ENCODE assay signal across 14 cellular contexts in the genomic region with DNA sequence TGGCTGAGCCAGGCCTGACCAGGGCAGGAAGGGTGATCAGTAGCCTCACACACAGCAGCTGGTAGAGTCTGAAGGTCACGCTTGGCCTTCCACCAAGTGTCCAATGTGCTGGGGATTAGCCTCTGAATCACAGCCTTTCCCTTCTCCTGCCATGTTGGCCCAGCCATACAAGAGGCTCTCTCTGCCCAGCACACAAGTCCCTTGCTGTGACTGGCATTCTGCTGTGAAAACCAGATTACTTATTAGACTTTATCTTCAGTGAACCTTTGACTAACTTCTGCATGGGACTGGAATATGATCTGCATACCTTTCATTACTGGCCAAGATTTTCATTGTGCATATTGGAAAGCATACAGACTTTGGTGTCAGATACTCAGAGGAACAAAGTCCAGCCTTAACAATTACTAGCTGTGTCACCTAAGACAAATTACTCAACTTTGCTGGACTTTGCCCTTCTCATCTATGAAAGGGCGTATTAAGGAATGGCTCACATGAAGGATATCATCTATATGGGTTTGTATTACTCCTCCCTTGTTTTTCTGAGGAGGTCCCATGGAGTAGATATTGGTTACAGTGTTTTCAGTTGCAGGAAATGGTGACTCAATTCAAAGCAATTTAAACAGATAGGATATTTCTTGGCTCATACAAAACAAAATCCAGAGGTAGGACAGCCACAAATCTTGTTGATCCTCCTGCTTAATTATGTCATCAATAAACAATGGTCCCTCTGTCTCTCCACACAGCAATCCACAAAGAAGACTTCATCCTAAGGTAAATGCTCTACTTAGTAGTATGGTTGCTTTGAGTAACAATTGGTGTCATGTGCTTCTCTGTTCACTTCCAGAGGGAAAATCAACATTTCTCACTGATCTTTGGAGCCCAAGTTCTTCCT.
A peak's percentile ranks its signal among the peaks of the same experiment; 100 is the strongest.
DNase-seq lines count a peak whose midpoint lies in the region; ATAC-seq, FAIRE-seq and TF ChIP-seq lines count a peak whose summit lies in the region.
"Had no signal": no experiment of that assay in that cellular context is flagged by ENCODE, and none has a peak within 500 bp of the region (broad histone marks: within the 10 kb centered on the region; RNA-seq: fewer than 3 reads in every experiment).

No MANE protein-coding gene starts in this region.

- H3K4me1 Mint-ChIP-seq in stimulated activated memory B cell treated with anti-CD40 and anti-IgM and Interleukin-4, amounts not matched to agents 10 μg/mL and 1 μg/mL and 100 μg/mL, for 72 hours = no peaks in the 10 kb centered on the region
- no peaks in the 10 kb centered on the region for H3K4me1 Mint-ChIP-seq in stimulated activated effector memory CD8-positive, alpha-beta T cell treated with anti-CD3 and anti-CD28 coated beads, Interleukin-12 subunit alpha, Interleukin-12 subunit beta, amount 100 ng/mL, for 72 hours
- no peaks in the 10 kb centered on the region for H3K4me1 Mint-ChIP-seq in CD4-positive, alpha-beta T cell (ENCODE audit: low read depth)
- H3K4me1 Mint-ChIP-seq: T-helper 17 cell had no signal

- intact Hi-C loops in left ventricle myocardium inferior (cut with micrococcal nuclease) = no loop called here
- intact Hi-C loops in CD4-positive, alpha-beta T cell (cut with DNase I, micrococcal nuclease) = no loop called here

- no peak overlapping the region for H2BK15ac ChIP-seq in mesendoderm (replicated peaks; ENCODE audit: low read depth)

- CTCF ChIA-PET in CD4-positive, alpha-beta T cell (lab: Charles Lee) = no interaction called here

- no peak for ATAC-seq in stimulated activated memory B cell treated with anti-CD40 and anti-IgM and Interleukin-4, amounts not matched to agents 10 μg/mL and 1 μg/mL and 100 μg/mL, for 72 hours
- no peak for ATAC-seq in stimulated activated effector memory CD8-positive, alpha-beta T cell treated with anti-CD3 and anti-CD28 coated beads, Interleukin-12 subunit alpha, Interleukin-12 subunit beta, amount 100 ng/mL, for 72 hours
- no peak for ATAC-seq in CD4-positive, alpha-beta T cell (ENCODE audit: poor library complexity)
- ATAC-seq: T-helper 17 cell had no signal

- H3K4me3 ChIP-seq in adipocyte (ENCODE audit: low read length) (no peak overlapping the region), left ventricle myocardium inferior (no peak overlapping the region), mesendoderm (ENCODE audit: low read length) (no peak overlapping the region)
- H3K4me3 ChIP-seq: thyroid gland had no signal

- WGBS in mesendoderm (ENCODE audit: extremely low coverage, insufficient coverage, low lambda C conversion rate) = no CpG with 5 or more reads among the region's 2 CpGs

- no peak overlapping the region for H3K4ac ChIP-seq in mesendoderm (ENCODE audit: low read depth, low read length)

- H2BK5ac ChIP-seq in mesendoderm (ENCODE audit: low read length) = no peak overlapping the region

- peaks cover 4% of the 10 kb centered on the region for H3K36me3 Mint-ChIP-seq in stimulated activated memory B cell treated with anti-CD40 and anti-IgM and Interleukin-4, amounts not matched to agents 10 μg/mL and 1 μg/mL and 100 μg/mL, for 72 hours
- H3K36me3 Mint-ChIP-seq in stimulated activated effector memory CD8-positive, alpha-beta T cell treated with anti-CD3 and anti-CD28 coated beads, Interleukin-12 subunit alpha, Interleukin-12 subunit beta, amount 100 ng/mL, for 72 hours = no peaks in the 10 kb centered on the region
- H3K36me3 Mint-ChIP-seq in CD4-positive, alpha-beta T cell (ENCODE audit: low read depth) = no peaks in the 10 kb centered on the region

- H3K4me3 Mint-ChIP-seq in stimulated activated memory B cell treated with anti-CD40 and anti-IgM and Interleukin-4, amounts not matched to agents 10 μg/mL and 1 μg/mL and 100 μg/mL, for 72 hours = no peak overlapping the region
- no peak overlapping the region for H3K4me3 Mint-ChIP-seq in stimulated activated effector memory CD8-positive, alpha-beta T cell treated with anti-CD3 and anti-CD28 coated beads, Interleukin-12 subunit alpha, Interleukin-12 subunit beta, amount 100 ng/mL, for 72 hours
- H3K4me3 Mint-ChIP-seq in CD4-positive, alpha-beta T cell = no peak overlapping the region
- H3K4me3 Mint-ChIP-seq: neural crest cell, T-helper 17 cell had no signal

- no peak overlapping the region for H3K9ac ChIP-seq in adipocyte (ENCODE audit: low read length)
- H3K9ac ChIP-seq in mesendoderm (ENCODE audit: low read length) = no peak overlapping the region
- H3K9ac ChIP-seq: KMS-11 had no signal

- peak overlapping the region; percentile 34 for H3K27ac ChIP-seq in left ventricle myocardium inferior (replicated peaks)
- H3K27ac ChIP-seq in CD4-positive, alpha-beta T cell (ENCODE audit: low read depth, low read length) = no peak overlapping the region
- no peak overlapping the region for H3K27ac ChIP-seq in mesendoderm (ENCODE audit: low read depth, low read length)
- H3K27ac ChIP-seq: KMS-11, thyroid gland had no signal

- H3K36me3 ChIP-seq in adipocyte (ENCODE audit: control insufficient read depth, insufficient read depth, low read length, severe bottlenecking) (no peaks in the 10 kb centered on the region), left ventricle myocardium inferior (no peaks in the 10 kb centered on the region), mesendoderm (ENCODE audit: control insufficient read depth, insufficient read depth, low read length) (no peaks in the 10 kb centered on the region)
- H3K36me3 ChIP-seq: thyroid gland had no signal

- POLR2A ChIA-PET in CD4-positive, alpha-beta T cell (lab: Charles Lee) = no interaction called here

- peaks cover 5% of the 10 kb centered on the region for H3K9me3 Mint-ChIP-seq in stimulated activated memory B cell treated with anti-CD40 and anti-IgM and Interleukin-4, amounts not matched to agents 10 μg/mL and 1 μg/mL and 100 μg/mL, for 72 hours
- H3K9me3 Mint-ChIP-seq in stimulated activated effector memory CD8-positive, alpha-beta T cell treated with anti-CD3 and anti-CD28 coated beads, Interleukin-12 subunit alpha, Interleukin-12 subunit beta, amount 100 ng/mL, for 72 hours = peaks cover 3% of the 10 kb centered on the region
- no peaks in the 10 kb centered on the region for H3K9me3 Mint-ChIP-seq in CD4-positive, alpha-beta T cell

- no peaks in the 10 kb centered on the region for H3K9me3 ChIP-seq in adipocyte (ENCODE audit: control insufficient read depth, low read length)
- H3K9me3 ChIP-seq in left ventricle myocardium inferior (replicated peaks) = no peaks in the 10 kb centered on the region
- no peaks in the 10 kb centered on the region for H3K9me3 ChIP-seq in CD4-positive, alpha-beta T cell (ENCODE audit: control insufficient read depth, low read length)
- H3K9me3 ChIP-seq: thyroid gland had no signal

- no peak overlapping the region for H4K5ac ChIP-seq in mesendoderm (ENCODE audit: low read length)

- H3K56ac ChIP-seq in mesendoderm (ENCODE audit: low read length) = no peak overlapping the region

- no peaks in the 10 kb centered on the region for H3K79me2 ChIP-seq in mesendoderm (ENCODE audit: control insufficient read depth, insufficient read depth, low read length)

- H4K8ac ChIP-seq in mesendoderm (ENCODE audit: low read depth, low read length) = no peak overlapping the region

- H3K4me1 ChIP-seq in adipocyte (ENCODE audit: control insufficient read depth, insufficient read depth, low read length) = peaks cover 10% of the 10 kb centered on the region
- H3K4me1 ChIP-seq in left ventricle myocardium inferior = peaks cover 23% of the 10 kb centered on the region
- no peaks in the 10 kb centered on the region for H3K4me1 ChIP-seq in mesendoderm (ENCODE audit: control insufficient read depth, low read depth, low read length)
- H3K4me1 ChIP-seq: thyroid gland had no signal

- no peak overlapping the region for H3K23ac ChIP-seq in mesendoderm (ENCODE audit: low read length)

- H3K27me3 ChIP-seq in adipocyte (replicated peaks; ENCODE audit: control insufficient read depth, insufficient read depth, low read length) (no peaks in the 10 kb centered on the region), left ventricle myocardium inferior (ENCODE audit: low read depth) (no peaks in the 10 kb centered on the region), mesendoderm (ENCODE audit: insufficient read depth, low read length, poor library complexity) (no peaks in the 10 kb centered on the region)
- H3K27me3 ChIP-seq in CD4-positive, alpha-beta T cell (ENCODE audit: control insufficient read depth, insufficient read depth, low read length) = no peaks in the 10 kb centered on the region
- H3K27me3 ChIP-seq: thyroid gland had no signal

- H3K27me3 Mint-ChIP-seq in stimulated activated memory B cell treated with anti-CD40 and anti-IgM and Interleukin-4, amounts not matched to agents 10 μg/mL and 1 μg/mL and 100 μg/mL, for 72 hours = no peaks in the 10 kb centered on the region
- H3K27me3 Mint-ChIP-seq in CD4-positive, alpha-beta T cell = no peaks in the 10 kb centered on the region
- H3K27me3 Mint-ChIP-seq: T-helper 17 cell had no signal

- no peaks in the 10 kb centered on the region for H3K79me1 ChIP-seq in mesendoderm (ENCODE audit: low read length)

- H2AK5ac ChIP-seq in mesendoderm (ENCODE audit: low read length) = no peak overlapping the region

- no peak for FAIRE-seq in frontal cortex (lab: Jason Lieb, UNC)

- peak overlapping the region; percentile 9 for H3K27ac Mint-ChIP-seq in stimulated activated memory B cell treated with anti-CD40 and anti-IgM and Interleukin-4, amounts not matched to agents 10 μg/mL and 1 μg/mL and 100 μg/mL, for 72 hours
- H3K27ac Mint-ChIP-seq in stimulated activated effector memory CD8-positive, alpha-beta T cell treated with anti-CD3 and anti-CD28 coated beads, Interleukin-12 subunit alpha, Interleukin-12 subunit beta, amount 100 ng/mL, for 72 hours = no peak overlapping the region
- no peak overlapping the region for H3K27ac Mint-ChIP-seq in CD4-positive, alpha-beta T cell
- H3K27ac Mint-ChIP-seq: T-helper 17 cell had no signal

- DNase-seq in HS-27A (ENCODE audit: low read depth) (peak; percentile 47), adipocyte (ENCODE audit: low read depth) (peak; percentile 33), left ventricle myocardium inferior (no peak), frontal cortex (ENCODE audit: low spot score in 2 of 2) (no peak), mesendoderm (no peak)
- DNase-seq in stimulated activated effector memory CD8-positive, alpha-beta T cell treated with anti-CD3 and anti-CD28 coated beads, Interleukin-12 subunit alpha, Interleukin-12 subunit beta, amount 100 ng/mL, for 72 hours (ENCODE audit: low spot score in 2 of 2) = no peak
- no peak for DNase-seq in CD4-positive, alpha-beta T cell
- DNase-seq: activated CD8-positive, alpha-beta memory T cell treated with anti-CD3 and anti-CD28 coated beads, Interleukin-2, amount 50 U/mL, for 4 hours; central memory CD4-positive, alpha-beta T cell; T-helper 17 cell had no signal

- no peak overlapping the region for H2BK120ac ChIP-seq in mesendoderm (ENCODE audit: low read depth, low read length)

- H3K18ac ChIP-seq in mesendoderm (ENCODE audit: low read length) = no peak overlapping the region

- TF ChIP-seq CTCF in left ventricle myocardium inferior (IDR thresholded peaks at IDR 0.05; ENCODE audit: borderline replicate concordance) = no peak
- TF ChIP-seq CTCF in CD4-positive, alpha-beta T cell (IDR thresholded peaks at IDR 0.05) = no peak

- no peak overlapping the region for H3K4me2 ChIP-seq in mesendoderm (ENCODE audit: low read length)
- H3K4me2 ChIP-seq: KMS-11 had no signal

Comparison
In these comparisons a context has a peak if more than half of its experiments do, and no peak if none do; other contexts are left out.
1. DNase-seq: peak in HS-27A (single experiment) and adipocyte (single experiment); none in left ventricle myocardium inferior (single experiment), stimulated activated effector memory CD8-positive, alpha-beta T cell treated with anti-CD3 and anti-CD28 coated beads, Interleukin-12 subunit alpha, Interleukin-12 subunit beta, amount 100 ng/mL, for 72 hours (0 of 2), CD4-positive, alpha-beta T cell (0 of 10), frontal cortex (0 of 2) and mesendoderm (single experiment).